Comparison of ENCODE assay signal across 10 cellular contexts in the genomic region with DNA sequence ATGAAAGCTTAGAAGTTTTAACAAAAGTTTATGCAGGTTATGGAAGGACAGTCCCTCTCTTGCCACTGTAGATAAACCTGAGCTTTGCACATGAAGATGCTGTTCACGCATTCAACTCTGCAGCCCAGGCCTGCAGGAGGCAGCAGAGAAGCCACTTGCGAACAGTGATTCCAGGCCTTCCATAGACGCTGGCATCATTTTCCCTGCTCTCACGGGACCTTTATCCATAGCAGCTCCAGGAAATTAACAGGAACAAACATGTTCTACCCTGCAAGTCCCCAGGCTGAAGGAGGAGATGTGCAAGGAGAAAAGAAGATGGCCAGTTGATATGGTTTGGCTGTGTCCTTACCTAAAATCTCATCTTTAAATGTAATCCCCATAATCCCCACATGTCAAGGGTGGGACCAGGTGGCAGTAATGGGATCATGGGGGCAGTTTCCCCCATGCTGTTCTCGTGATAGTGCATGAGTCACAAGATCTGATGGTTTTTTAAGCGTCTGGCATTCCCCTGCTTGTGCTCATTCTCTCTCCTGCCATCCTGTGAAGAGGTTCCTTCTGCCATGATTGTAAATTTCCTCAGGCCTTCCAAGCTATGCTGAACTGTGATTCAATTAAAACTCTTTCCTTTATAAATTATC. TPM values are rescaled to one million over a fixed set of nuclear protein-coding genes. Genes with fewer than 3 reads are reported as not detected.
DNase-seq lines count a peak whose midpoint lies in the region; ATAC-seq, FAIRE-seq and TF ChIP-seq lines count a peak whose summit lies in the region.
"Had no signal": no experiment of that assay in that cellular context is flagged by ENCODE, and none has a peak within 500 bp of the region (broad histone marks: within the 10 kb centered on the region; RNA-seq: fewer than 3 reads in every experiment).

No MANE protein-coding gene starts in this region.

- H3K4ac ChIP-seq in H1 (replicated peaks; ENCODE audit: insufficient read length, low read depth, low read length) = no peak overlapping the region

- no peak overlapping the region for H2AK5ac ChIP-seq in H1 (ENCODE audit: low read depth, low read length)

- no peaks in the 10 kb centered on the region for H3K79me1 ChIP-seq in H1 (ENCODE audit: low read depth, low read length)

- no peak overlapping the region for H2BK20ac ChIP-seq in H1 (ENCODE audit: low read length)

- POLR2A ChIA-PET in H1 (lab: Charles Lee; ENCODE audit: partially characterized antibody) = interaction anchor here (1.3 kb wide), 1 partner anchor 43 kb away, joined by 3 read pairs; no protein-coding TSS in a partner anchor

- H2BK120ac ChIP-seq in H1 (replicated peaks; ENCODE audit: low read depth, low read length) = no peak overlapping the region

- no peak overlapping the region for H3K18ac ChIP-seq in H1 (ENCODE audit: extremely low read depth, low read length)

- H4K91ac ChIP-seq in H1 (replicated peaks; ENCODE audit: insufficient read length, low read length) = no peak overlapping the region

- no peak overlapping the region for H3K9ac ChIP-seq in H1 (replicated peaks in 1 of 4; ENCODE audit: extremely low read depth in 1 of 4, low read depth in 3 of 4, low read length in 3 of 4)

- H2BK15ac ChIP-seq in H1 (ENCODE audit: low read length) = no peak overlapping the region

- no peaks in the 10 kb centered on the region for H3K79me2 ChIP-seq in H1 (ENCODE audit: control insufficient read depth in 1 of 2, insufficient read depth in 2 of 2, low read length in 2 of 2)

- no peak overlapping the region for H3K56ac ChIP-seq in H1 (replicated peaks; ENCODE audit: insufficient read length, low read depth, low read length)

- no peak overlapping the region for H3K4me3 ChIP-seq in cardiac muscle cell
- no peak overlapping the region for H3K4me3 ChIP-seq in H1 (ENCODE audit: extremely low read depth in 1 of 4, insufficient read depth in 2 of 4, low read depth in 3 of 4, low read length in 4 of 4)
- H3K4me3 ChIP-seq in retinal pigment epithelial cell (ENCODE audit: low read length) = no peak overlapping the region

- peak; percentile 84 for FAIRE-seq in H1 (lab: Jason Lieb, UNC)

- H4K8ac ChIP-seq in H1 (ENCODE audit: extremely low read depth, insufficient read depth, low read length) = no peak overlapping the region

- ATAC-seq in left cardiac atrium (no peak), HG02840 (IDR thresholded peaks at IDR 0.05; ENCODE audit: low FRiP score, unreplicated experiment) (no peak), HG02884 (IDR thresholded peaks at IDR 0.05; ENCODE audit: unreplicated experiment) (no peak)

- H3K27me3 ChIP-seq in cardiac muscle cell (no peaks in the 10 kb centered on the region), H1 (replicated peaks in 1 of 4; ENCODE audit: control insufficient read depth in 3 of 4, extremely low read depth in 1 of 4, insufficient read depth in 3 of 4, low read length in 3 of 4) (no peaks in the 10 kb centered on the region)

- no peaks in the 10 kb centered on the region for H4K20me1 ChIP-seq in H1 (replicated peaks in 1 of 2; ENCODE audit: control insufficient read depth in 1 of 2, insufficient read depth in 2 of 2, low read length in 2 of 2)

- no peaks in the 10 kb centered on the region for H3K9me3 ChIP-seq in cardiac muscle cell (ENCODE audit: low read depth)
- H3K9me3 ChIP-seq in H1 (ENCODE audit: insufficient read depth in 2 of 2, low read depth in 1 of 2, low read length in 1 of 2) = no peaks in the 10 kb centered on the region

- TF ChIP-seq CTCF in cardiac muscle cell (IDR thresholded peaks at IDR 0.05; ENCODE audit: low read depth, low read length) (peak; percentile 23), H1 (IDR thresholded peaks at IDR 0.05; ENCODE audit: control extremely low read depth in 1 of 3, insufficient read depth in 1 of 3, low read depth in 1 of 3, low read length in 3 of 3) (peak; percentile 61 to 87 (median 84)), retinal pigment epithelial cell (conservative IDR thresholded peaks at IDR 0.05; ENCODE audit: low read depth, low read length) (peak; percentile 33)

- no peaks in the 10 kb centered on the region for H3K23me2 ChIP-seq in H1 (ENCODE audit: low read depth, low read length)

- no peak overlapping the region for H3K23ac ChIP-seq in H1 (ENCODE audit: insufficient read length)

- H2AFZ ChIP-seq in H1 (ENCODE audit: low read length) = peak overlapping the region; percentile 19; the same call in 1 of the 2 replicates

- CTCF ChIA-PET in H1 (lab: Charles Lee; ENCODE audit: partially characterized antibody) = interaction anchor here (0.6 to 3.5 kb wide), 42 partner anchors 9 to 225 kb away, joined by 3 to 23 read pairs (median 5); a partner anchor contains a TSS

- H2BK12ac ChIP-seq in H1 (ENCODE audit: low read depth, low read length) = no peak overlapping the region

- WGBS in H1 (ENCODE audit: extremely low coverage in 1 of 2, insufficient coverage in 1 of 2, insufficient read length in 1 of 2, insufficient replicate concordance in 2 of 2, low coverage in 1 of 2, low lambda C conversion rate in 2 of 2, missing lambda C conversion rate in 1 of 2), 2 experiments = 77% methylated on average over 6 of the region's 6 CpGs; no CpG with 5 or more reads in 1 of the 2 experiments

- no peak overlapping the region for H3K27ac ChIP-seq in cardiac muscle cell
- H3K27ac ChIP-seq in H1 (ENCODE audit: low read depth, low read length) = no peak overlapping the region

- peak; percentile 60 for TF ChIP-seq RAD21 in H1 (IDR thresholded peaks at IDR 0.05 in 1 of 2, conservative IDR thresholded peaks at IDR 0.05 in 1 of 2; ENCODE audit: low read depth in 2 of 2, low read length in 2 of 2)

- no peak overlapping the region for H3K4me2 ChIP-seq in H1 (ENCODE audit: insufficient read depth in 1 of 2, low read depth in 2 of 2, low read length in 2 of 2)

- intact Hi-C loops in left cardiac atrium (cut with DNase I) = no loop called here

- H3K36me3 ChIP-seq in cardiac muscle cell (no peaks in the 10 kb centered on the region), H1 (ENCODE audit: control insufficient read depth in 2 of 4, insufficient read depth in 4 of 4, low read length in 3 of 4) (no peaks in the 10 kb centered on the region)

- H3K4me1 ChIP-seq in cardiac muscle cell (ENCODE audit: low read depth) (no peaks in the 10 kb centered on the region), H1 (replicated peaks in 1 of 4; ENCODE audit: control insufficient read depth in 3 of 4, insufficient read depth in 4 of 4, low read length in 3 of 4) (no peaks in the 10 kb centered on the region)

- TF ChIP-seq EP300 in H1 (IDR thresholded peaks at IDR 0.05; ENCODE audit: borderline replicate concordance in 1 of 2, low read depth in 2 of 2, low read length in 2 of 2) = no peak

- no peak overlapping the region for H2BK5ac ChIP-seq in H1 (ENCODE audit: low read depth, low read length)

- no peak for TF ChIP-seq POLR2A in H1 (IDR thresholded peaks at IDR 0.05; ENCODE audit: control extremely low read depth in 1 of 2, low read depth in 2 of 2, low read length in 2 of 2)

- DNase-seq in cardiac muscle cell (ENCODE audit: low read depth in 1 of 2, low spot score in 1 of 2) = no peak
- DNase-seq in left cardiac atrium = no peak
- peak; percentile 95 for DNase-seq in NCI-H82 (lab: John Stamatoyannopoulos, UW)
- DNase-seq in H1 (ENCODE audit: low read depth in 1 of 2, low spot score in 2 of 2) = peak in 1 of 2 experiments; percentile 51
- no peak for DNase-seq in retinal pigment epithelial cell (ENCODE audit: low read depth)
- no peak for DNase-seq in NCI-H1092 treated with DMSO at 0.1 percent for 48 hours (lab: John Stamatoyannopoulos, UW)
- DNase-seq: C1 segment of cervical spinal cord, NCI-H510A treated with DMSO at 0.1 percent for 48 hours had no signal

- H3K14ac ChIP-seq in H1 (ENCODE audit: insufficient read length) = no peak overlapping the region

- H4K5ac ChIP-seq in H1 (ENCODE audit: insufficient read length, low read depth, low read length) = no peak overlapping the region

RNA-seq across cellular contexts. Expression of a gene that starts 2.0 kb away (rescaled TPM):
- total RNA-seq in cardiac muscle cell = not detected in 2 replicates
- polyA plus RNA-seq in cardiac muscle cell = not detected in 2 replicates
- total RNA-seq in left cardiac atrium = under 1 TPM; 0.18 to 0.44 TPM
- total RNA-seq in H1 (2021; fragmentation: NEBNext Ultra II Directional; extraction: Animal tissue kit (Norgen Biotek cat#: 25700)) = not detected in 2 replicates
- not detected in 2 replicates for polyA plus RNA-seq in H1 (2011; rRNA removed)
- not detected for polyA plus RNA-seq in H1 (2011; cell fraction: cytosol; rRNA removed)
- polyA plus RNA-seq in H1 (2011; cell fraction: nucleus; rRNA removed) = not detected
- not detected in 4 replicates for polyA plus RNA-seq in H1 (2012, experiment 1 of 2)
- not detected for polyA plus RNA-seq in H1 (2012, experiment 2 of 2)
- polyA plus RNA-seq in H1 (2013, experiment 1 of 2) = not detected
- 0.04 TPM for polyA plus RNA-seq in H1 (2013, experiment 2 of 2)
- polyA minus RNA-seq in H1 (2011; rRNA and poly(A)+ RNA removed) = not detected in 2 replicates
- not detected for polyA minus RNA-seq in H1 (2011; cell fraction: cytosol; rRNA and poly(A)+ RNA removed)
- polyA minus RNA-seq in H1 (2011; cell fraction: nucleus; rRNA and poly(A)+ RNA removed) = not detected

RNA-seq across cellular contexts. Expression of a gene that starts 25.1 kb away (rescaled TPM):
- 3.8 and 8.2 TPM in 2 replicates for total RNA-seq in cardiac muscle cell
- polyA plus RNA-seq in cardiac muscle cell = 6.5 and 6.7 TPM in 2 replicates
- total RNA-seq in left cardiac atrium = 100 to 1,000 TPM in 1 of 2 donors, 10 to 100 TPM in 1; 80.0 to 118 TPM
- 0.48 and 0.82 TPM in 2 replicates for total RNA-seq in H1 (2021; fragmentation: NEBNext Ultra II Directional; extraction: Animal tissue kit (Norgen Biotek cat#: 25700))
- 0.55 and 1.3 TPM in 2 replicates for polyA plus RNA-seq in H1 (2011; rRNA removed)
- polyA plus RNA-seq in H1 (2011; cell fraction: cytosol; rRNA removed) = 0.39 TPM
- 0.17 TPM for polyA plus RNA-seq in H1 (2011; cell fraction: nucleus; rRNA removed)
- polyA plus RNA-seq in H1 (2012, experiment 1 of 2) = 1.1 to 1.2 TPM (median 1.1 TPM) in 4 replicates
- polyA plus RNA-seq in H1 (2012, experiment 2 of 2) = 0.38 TPM
- 1.6 TPM for polyA plus RNA-seq in H1 (2013, experiment 1 of 2)
- 1.8 TPM for polyA plus RNA-seq in H1 (2013, experiment 2 of 2)
- 1.1 TPM in 1 of 2 replicates, not detected in the other for polyA minus RNA-seq in H1 (2011; rRNA and poly(A)+ RNA removed)
- not detected for polyA minus RNA-seq in H1 (2011; cell fraction: cytosol; rRNA and poly(A)+ RNA removed)
- polyA minus RNA-seq in H1 (2011; cell fraction: nucleus; rRNA and poly(A)+ RNA removed) = not detected

RNA-seq across cellular contexts. Expression of a gene that starts 36.5 kb away (rescaled TPM):
- total RNA-seq in cardiac muscle cell (not detected in 2 replicates), left cardiac atrium (not detected)
- polyA plus RNA-seq in cardiac muscle cell (not detected in 2 replicates), H1 (2011; rRNA removed) (not detected in 2 replicates)
- total RNA-seq in H1 (2021; fragmentation: NEBNext Ultra II Directional; extraction: Animal tissue kit (Norgen Biotek cat#: 25700)) = not detected in 2 replicates
- not detected for polyA plus RNA-seq in H1 (2011; cell fraction: cytosol; rRNA removed)
- not detected for polyA plus RNA-seq in H1 (2011; cell fraction: nucleus; rRNA removed)
- not detected in 4 replicates for polyA plus RNA-seq in H1 (2012, experiment 1 of 2)
- not detected for polyA plus RNA-seq in H1 (2012, experiment 2 of 2)
- polyA plus RNA-seq in H1 (2013, experiment 1 of 2) = not detected
- not detected for polyA plus RNA-seq in H1 (2013, experiment 2 of 2)
- not detected in 2 replicates for polyA minus RNA-seq in H1 (2011; rRNA and poly(A)+ RNA removed)
- polyA minus RNA-seq in H1 (2011; cell fraction: cytosol; rRNA and poly(A)+ RNA removed) = not detected
- not detected for polyA minus RNA-seq in H1 (2011; cell fraction: nucleus; rRNA and poly(A)+ RNA removed)

RNA-seq across cellular contexts. Expression of a gene that starts 50.7 kb away (rescaled TPM):
- 1.4 TPM in 1 of 2 replicates, not detected in the other for total RNA-seq in cardiac muscle cell
- 1.1 TPM in 1 of 2 replicates, not detected in the other for polyA plus RNA-seq in cardiac muscle cell
- 1,000 to 10,000 TPM; 1,159 to 1,325 TPM for total RNA-seq in left cardiac atrium
- total RNA-seq in H1 (2021; fragmentation: NEBNext Ultra II Directional; extraction: Animal tissue kit (Norgen Biotek cat#: 25700)) = not detected in 2 replicates
- polyA plus RNA-seq in H1 (2011; rRNA removed) = not detected in 2 replicates
- polyA plus RNA-seq in H1 (2011; cell fraction: cytosol; rRNA removed) = not detected
- not detected for polyA plus RNA-seq in H1 (2011; cell fraction: nucleus; rRNA removed)
- polyA plus RNA-seq in H1 (2012, experiment 1 of 2) = not detected in 4 replicates
- polyA plus RNA-seq in H1 (2012, experiment 2 of 2) = not detected
- not detected for polyA plus RNA-seq in H1 (2013, experiment 1 of 2)
- not detected for polyA plus RNA-seq in H1 (2013, experiment 2 of 2)
- not detected in 2 replicates for polyA minus RNA-seq in H1 (2011; rRNA and poly(A)+ RNA removed)
- polyA minus RNA-seq in H1 (2011; cell fraction: cytosol; rRNA and poly(A)+ RNA removed) = not detected
- not detected for polyA minus RNA-seq in H1 (2011; cell fraction: nucleus; rRNA and poly(A)+ RNA removed)

Comparison
In these comparisons a context has a peak if more than half of its experiments do, and no peak if none do; other contexts are left out.
1. CTCF ChIP-seq: peak in every context shown above with its lines; median percentile 84 in H1; 33 in retinal pigment epithelial cell; 23 in cardiac muscle cell.